In genomic region chr14:98371141-98371540, GRCh38 we compare ENCODE assay signal across 28 cellular contexts.
"Had no signal": no experiment of that assay in that cellular context is flagged by ENCODE, and none has a peak within 500 bp of the region (broad histone marks: within the 10 kb centered on the region; RNA-seq: fewer than 3 reads in every experiment).

No MANE protein-coding gene starts in this region.

- H3K36me3 Mint-ChIP-seq: naive thymus-derived CD8-positive, alpha-beta T cell; stimulated activated naive B cell treated with anti-CD40 and anti-IgM and Interleukin-4, amounts not matched to agents 10 μg/mL and 1 μg/mL and 100 μg/mL, for 72 hours had no signal

- ATAC-seq: left colon; left lung; lower lobe of right lung; naive thymus-derived CD8-positive, alpha-beta T cell; pancreas; right cardiac atrium; sciatic nerve; stimulated activated naive B cell treated with anti-CD40 and anti-IgM and Interleukin-4, amounts not matched to agents 10 μg/mL and 1 μg/mL and 100 μg/mL, for 72 hours; stimulated activated naive CD8-positive, alpha-beta T cell treated with anti-CD3 and anti-CD28 coated beads, Interleukin-15, Interleukin-2, amounts not matched to agents 100 U/mL and 50 U/mL, for 24 hours; upper lobe of right lung had no signal

- H3K4me1 Mint-ChIP-seq: stimulated activated naive B cell treated with anti-CD40 and anti-IgM and Interleukin-4, amounts not matched to agents 10 μg/mL and 1 μg/mL and 100 μg/mL, for 72 hours had no signal

- H3K4me3 ChIP-seq: left lung, lower lobe of right lung, pancreas, prostate gland, skin epidermis, stomach, testis, tibial artery, upper lobe of right lung had no signal

- H3K27ac ChIP-seq: left lung, lower lobe of right lung, pancreas, prostate gland, stomach, testis, tibial artery, upper lobe of right lung had no signal

- H3K27me3 Mint-ChIP-seq: naive thymus-derived CD8-positive, alpha-beta T cell; stimulated activated naive B cell treated with anti-CD40 and anti-IgM and Interleukin-4, amounts not matched to agents 10 μg/mL and 1 μg/mL and 100 μg/mL, for 72 hours had no signal

- H3K27me3 ChIP-seq: left lung, pancreas, stomach, testis, tibial artery, upper lobe of right lung had no signal

- DNase-seq: hypothalamus; kidney; left colon; left lung; lower lobe of right lung; mammary epithelial cell; mesenchymal stem cell; naive thymus-derived CD8-positive, alpha-beta T cell; nucleus accumbens; pancreas; posterior cingulate gyrus; right cardiac atrium; stimulated activated CD4-positive, alpha-beta T cell treated with anti-CD3 and anti-CD28 coated beads, Interleukin-12 subunit alpha, Interleukin-12 subunit beta, amount 100 ng/mL, for 4 hours; stimulated activated CD4-positive, alpha-beta T cell treated with anti-CD3 and anti-CD28 coated beads, Interleukin-15, amount 100 ng/mL, for 24 hours; stimulated activated CD4-positive, alpha-beta T cell treated with anti-CD3 and anti-CD28 coated beads, Interleukin-2, amount 100 ng/mL, for 24 hours; stimulated activated CD4-positive, alpha-beta T cell treated with anti-CD3 and anti-CD28 coated beads, Interleukin-4, amount 100 ng/mL, for 1 hour; stimulated activated naive B cell treated with anti-CD40 and anti-IgM and Interleukin-4, amounts not matched to agents 10 μg/mL and 1 μg/mL and 100 μg/mL, for 72 hours; stimulated activated naive CD8-positive, alpha-beta T cell treated with anti-CD3 and anti-CD28 coated beads, Interleukin-15, Interleukin-2, amounts not matched to agents 100 U/mL and 50 U/mL, for 24 hours; stomach; testis; tibial artery; trophoblast cell; upper lobe of right lung had no signal

- H3K9me3 Mint-ChIP-seq: neural crest cell had no signal

- H3K9me3 ChIP-seq: lower lobe of right lung, pancreas, prostate gland, testis, tibial artery, upper lobe of right lung had no signal

- H3K4me1 ChIP-seq: left lung, lower lobe of right lung, pancreas, prostate gland, stomach, testis, tibial artery, upper lobe of right lung had no signal

- H3K36me3 ChIP-seq: left lung, lower lobe of right lung, pancreas, prostate gland, stomach, tibial artery, upper lobe of right lung had no signal

- H3K4me3 Mint-ChIP-seq: naive thymus-derived CD8-positive, alpha-beta T cell; nephron; neural crest cell; stimulated activated naive B cell treated with anti-CD40 and anti-IgM and Interleukin-4, amounts not matched to agents 10 μg/mL and 1 μg/mL and 100 μg/mL, for 72 hours had no signal

- H3K27ac Mint-ChIP-seq: nephron; stimulated activated naive B cell treated with anti-CD40 and anti-IgM and Interleukin-4, amounts not matched to agents 10 μg/mL and 1 μg/mL and 100 μg/mL, for 72 hours had no signal
